ENCODE assay signal across 19 cellular contexts in the genomic region with DNA sequence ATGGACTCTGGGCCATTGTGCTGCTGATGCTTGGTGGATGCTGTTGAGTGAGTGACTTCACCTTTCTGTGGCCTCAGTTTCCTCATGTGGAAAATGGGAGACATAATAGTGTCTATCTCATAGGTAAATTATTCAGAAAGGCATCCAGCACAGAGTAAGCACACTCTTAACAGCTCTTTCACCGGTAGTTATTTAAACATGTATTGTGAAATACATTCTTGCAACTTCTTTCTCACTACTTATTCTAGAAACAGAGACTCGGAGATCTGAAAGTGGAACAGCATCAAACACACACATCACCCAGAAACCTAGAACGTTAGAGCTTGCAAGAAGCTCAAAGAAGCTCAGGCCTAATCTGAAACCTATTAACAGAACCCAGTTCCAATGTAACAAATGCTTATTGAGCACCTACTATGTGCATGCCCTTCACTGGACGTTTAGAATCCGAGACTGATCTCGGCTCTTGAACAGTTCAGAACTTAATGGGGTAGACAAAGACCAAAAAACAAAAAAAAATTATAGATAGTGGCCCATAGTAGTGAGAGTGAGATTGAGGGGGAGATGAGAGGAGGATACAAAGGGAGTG. TPM values are rescaled to one million over a fixed set of nuclear protein-coding genes. Genes with fewer than 3 reads are reported as not detected.
DNase-seq lines count a peak whose midpoint lies in the region; ATAC-seq and TF ChIP-seq lines count a peak whose summit lies in the region.
"Had no signal": no experiment of that assay in that cellular context is flagged by ENCODE, and none has a peak within 500 bp of the region (broad histone marks: within the 10 kb centered on the region; RNA-seq: fewer than 3 reads in every experiment).

No MANE protein-coding gene starts in this region.

- H3K27ac ChIP-seq in MM.1S (ENCODE audit: low read length), result peak overlapping the region; percentile 4; the same call in 1 of the 2 replicates
- no peak overlapping the region for H3K27ac ChIP-seq in tibial nerve
- H3K27ac ChIP-seq in ascending aorta, result no peak overlapping the region
- H3K27ac ChIP-seq: SJSA1 had no signal

- no peak for TF ChIP-seq POLR2A in tibial nerve (IDR thresholded peaks at IDR 0.05)

- intact Hi-C loops in ascending aorta (cut with DNase I), result no loop called here

- peaks cover 47% of the 10 kb centered on the region for H3K36me3 Mint-ChIP-seq in stimulated activated naive CD8-positive, alpha-beta T cell treated with anti-CD3 and anti-CD28 coated beads, Interleukin-15, Interleukin-2, amounts not matched to agents 100 ng/mL and 50 ng/mL, for 24 hours (ENCODE audit: low read depth)
- peaks cover 51% of the 10 kb centered on the region for H3K36me3 Mint-ChIP-seq in activated CD4-positive, alpha-beta memory T cell treated with anti-CD3 and anti-CD28 coated beads, Interleukin-2, amount 10 ng/mL, durations not matched to agents 7 days and 5 days (ENCODE audit: low read depth)
- H3K36me3 Mint-ChIP-seq in stimulated activated effector memory CD8-positive, alpha-beta T cell treated with anti-CD3 and anti-CD28 coated beads, Interleukin-12 subunit alpha, Interleukin-12 subunit beta, amount 100 ng/mL, for 72 hours, result peaks cover 64% of the 10 kb centered on the region

- POLR2A ChIA-PET in activated CD4-positive, alpha-beta memory T cell treated with anti-CD3 and anti-CD28 coated beads, Interleukin-2, amount 10 ng/mL, durations not matched to agents 7 days and 5 days (lab: Charles Lee), result interaction anchor here (0.9 to 1.3 kb wide), 3 partner anchors 10 to 85 kb away, joined by 3 to 4 read pairs (median 4); no protein-coding TSS in a partner anchor

- H3K4me3 ChIP-seq in MM.1S (ENCODE audit: low read length) (no peak overlapping the region), tibial nerve (no peak overlapping the region), ascending aorta (no peak overlapping the region)
- H3K4me3 ChIP-seq: SJSA1 had no signal

- H3K4me1 Mint-ChIP-seq in stimulated activated naive CD8-positive, alpha-beta T cell treated with anti-CD3 and anti-CD28 coated beads, Interleukin-15, Interleukin-2, amounts not matched to agents 100 ng/mL and 50 ng/mL, for 24 hours (ENCODE audit: low read depth), result peaks cover 9% of the 10 kb centered on the region
- peaks cover 30% of the 10 kb centered on the region for H3K4me1 Mint-ChIP-seq in stimulated activated naive CD8-positive, alpha-beta T cell treated with anti-CD3 and anti-CD28 coated beads, Interleukin-15, amount 100 ng/mL, for 72 hours
- H3K4me1 Mint-ChIP-seq in activated CD4-positive, alpha-beta memory T cell treated with anti-CD3 and anti-CD28 coated beads, Interleukin-2, amount 10 ng/mL, durations not matched to agents 7 days and 5 days, result peaks cover 43% of the 10 kb centered on the region
- H3K4me1 Mint-ChIP-seq in stimulated activated effector memory CD8-positive, alpha-beta T cell treated with anti-CD3 and anti-CD28 coated beads, Interleukin-12 subunit alpha, Interleukin-12 subunit beta, amount 100 ng/mL, for 72 hours, result peaks cover 31% of the 10 kb centered on the region

- H3K4me1 ChIP-seq in MM.1S (ENCODE audit: low read length), result peaks cover 12% of the 10 kb centered on the region
- peaks cover 0 to 17% (median 0%) of the 10 kb centered on the region in 4 donors for H3K4me1 ChIP-seq in tibial nerve
- peaks cover 3 to 7% of the 10 kb centered on the region in 2 donors for H3K4me1 ChIP-seq in ascending aorta

- no peak overlapping the region for H2AFZ ChIP-seq in MM.1S (ENCODE audit: low read length)

- DNase-seq in stimulated activated naive CD8-positive, alpha-beta T cell treated with anti-CD3 and anti-CD28 coated beads, Interleukin-15, amount 100 ng/mL, for 72 hours, result no peak
- DNase-seq in MM.1S, result peak; percentile 18
- no peak for DNase-seq in activated CD4-positive, alpha-beta memory T cell treated with anti-CD3 and anti-CD28 coated beads, Interleukin-2, amount 10 ng/mL, durations not matched to agents 7 days and 5 days
- no peak for DNase-seq in stimulated activated effector memory CD8-positive, alpha-beta T cell treated with anti-CD3 and anti-CD28 coated beads, Interleukin-12 subunit alpha, Interleukin-12 subunit beta, amount 100 ng/mL, for 72 hours (ENCODE audit: low spot score in 2 of 2)
- DNase-seq in tibial nerve (ENCODE audit: low spot score in 2 of 2), result no peak
- DNase-seq in ascending aorta (ENCODE audit: low spot score in 2 of 2), result no peak
- DNase-seq: CD4-positive, alpha-beta T cell; DND-41; GDM1; GOT3; HFFc6; NCI-H1105 treated with DMSO at 0.1 percent for 48 hours; NCI-H187 treated with DMSO at 0.1 percent for 48 hours; NCI-H2171; OCI-M1 had no signal

- H3K36me3 ChIP-seq in MM.1S (replicated peaks; ENCODE audit: insufficient read depth, low read length) (no peaks in the 10 kb centered on the region), tibial nerve (peaks cover 0 to 70% (median 0%) of the 10 kb centered on the region in 3 donors), ascending aorta (peaks cover 12 to 32% of the 10 kb centered on the region in 2 donors)

- H3K27me3 ChIP-seq in MM.1S (replicated peaks; ENCODE audit: insufficient read depth, low read length) (no peaks in the 10 kb centered on the region), tibial nerve (no peaks in the 10 kb centered on the region), ascending aorta (no peaks in the 10 kb centered on the region)
- H3K27me3 ChIP-seq: SJSA1 had no signal

- no peaks in the 10 kb centered on the region for H3K9me3 Mint-ChIP-seq in stimulated activated naive CD8-positive, alpha-beta T cell treated with anti-CD3 and anti-CD28 coated beads, Interleukin-15, Interleukin-2, amounts not matched to agents 100 ng/mL and 50 ng/mL, for 24 hours
- H3K9me3 Mint-ChIP-seq in stimulated activated naive CD8-positive, alpha-beta T cell treated with anti-CD3 and anti-CD28 coated beads, Interleukin-15, amount 100 ng/mL, for 72 hours, result no peaks in the 10 kb centered on the region
- H3K9me3 Mint-ChIP-seq in activated CD4-positive, alpha-beta memory T cell treated with anti-CD3 and anti-CD28 coated beads, Interleukin-2, amount 10 ng/mL, durations not matched to agents 7 days and 5 days, result no peaks in the 10 kb centered on the region
- no peaks in the 10 kb centered on the region for H3K9me3 Mint-ChIP-seq in stimulated activated effector memory CD8-positive, alpha-beta T cell treated with anti-CD3 and anti-CD28 coated beads, Interleukin-12 subunit alpha, Interleukin-12 subunit beta, amount 100 ng/mL, for 72 hours
- H3K9me3 Mint-ChIP-seq: CD4-positive, alpha-beta T cell; HFFc6 had no signal

- no peak for ATAC-seq in stimulated activated naive CD8-positive, alpha-beta T cell treated with anti-CD3 and anti-CD28 coated beads, Interleukin-15, amount 100 ng/mL, for 72 hours
- no peak for ATAC-seq in stimulated activated effector memory CD8-positive, alpha-beta T cell treated with anti-CD3 and anti-CD28 coated beads, Interleukin-12 subunit alpha, Interleukin-12 subunit beta, amount 100 ng/mL, for 72 hours
- ATAC-seq in HG02981 (IDR thresholded peaks at IDR 0.05; ENCODE audit: unreplicated experiment), result no peak

- CTCF ChIA-PET in activated CD4-positive, alpha-beta memory T cell treated with anti-CD3 and anti-CD28 coated beads, Interleukin-2, amount 10 ng/mL, durations not matched to agents 7 days and 5 days (lab: Charles Lee), result interaction anchor here (1.1 kb wide), 1 partner anchor 86 kb away, joined by 4 read pairs; no protein-coding TSS in a partner anchor

- no peak overlapping the region for H3K9ac ChIP-seq in MM.1S (ENCODE audit: low read length)

- no peaks in the 10 kb centered on the region for H4K20me1 ChIP-seq in MM.1S (ENCODE audit: insufficient read depth, low read length)

- H3K4me3 Mint-ChIP-seq in stimulated activated naive CD8-positive, alpha-beta T cell treated with anti-CD3 and anti-CD28 coated beads, Interleukin-15, Interleukin-2, amounts not matched to agents 100 ng/mL and 50 ng/mL, for 24 hours, result no peak overlapping the region
- H3K4me3 Mint-ChIP-seq in stimulated activated naive CD8-positive, alpha-beta T cell treated with anti-CD3 and anti-CD28 coated beads, Interleukin-15, amount 100 ng/mL, for 72 hours, result no peak overlapping the region
- H3K4me3 Mint-ChIP-seq in activated CD4-positive, alpha-beta memory T cell treated with anti-CD3 and anti-CD28 coated beads, Interleukin-2, amount 10 ng/mL, durations not matched to agents 7 days and 5 days, result no peak overlapping the region
- H3K4me3 Mint-ChIP-seq in stimulated activated effector memory CD8-positive, alpha-beta T cell treated with anti-CD3 and anti-CD28 coated beads, Interleukin-12 subunit alpha, Interleukin-12 subunit beta, amount 100 ng/mL, for 72 hours, result no peak overlapping the region
- H3K4me3 Mint-ChIP-seq: B cell; CD4-positive, alpha-beta T cell; HFFc6 had no signal

- H3K4me2 ChIP-seq in MM.1S (ENCODE audit: low read depth, low read length), result peak overlapping the region; percentile 18; the same call in 1 of the 2 replicates

- TF ChIP-seq EP300 in tibial nerve (IDR thresholded peaks at IDR 0.05), result no peak

- peaks cover 10% of the 10 kb centered on the region for H3F3A ChIP-seq in MM.1S (ENCODE audit: insufficient read depth, low read length)

- H3K27me3 Mint-ChIP-seq in stimulated activated naive CD8-positive, alpha-beta T cell treated with anti-CD3 and anti-CD28 coated beads, Interleukin-15, Interleukin-2, amounts not matched to agents 100 ng/mL and 50 ng/mL, for 24 hours, result no peaks in the 10 kb centered on the region
- H3K27me3 Mint-ChIP-seq in stimulated activated naive CD8-positive, alpha-beta T cell treated with anti-CD3 and anti-CD28 coated beads, Interleukin-15, amount 100 ng/mL, for 72 hours, result no peaks in the 10 kb centered on the region
- no peaks in the 10 kb centered on the region for H3K27me3 Mint-ChIP-seq in activated CD4-positive, alpha-beta memory T cell treated with anti-CD3 and anti-CD28 coated beads, Interleukin-2, amount 10 ng/mL, durations not matched to agents 7 days and 5 days
- H3K27me3 Mint-ChIP-seq: B cell; CD4-positive, alpha-beta T cell had no signal

- peaks cover 16% of the 10 kb centered on the region for H3K79me2 ChIP-seq in MM.1S (ENCODE audit: low read length)

- H3K27ac Mint-ChIP-seq in stimulated activated naive CD8-positive, alpha-beta T cell treated with anti-CD3 and anti-CD28 coated beads, Interleukin-15, Interleukin-2, amounts not matched to agents 100 ng/mL and 50 ng/mL, for 24 hours, result peak overlapping the region; percentile 23
- no peak overlapping the region for H3K27ac Mint-ChIP-seq in stimulated activated naive CD8-positive, alpha-beta T cell treated with anti-CD3 and anti-CD28 coated beads, Interleukin-15, amount 100 ng/mL, for 72 hours
- peak overlapping the region; percentile 47 for H3K27ac Mint-ChIP-seq in activated CD4-positive, alpha-beta memory T cell treated with anti-CD3 and anti-CD28 coated beads, Interleukin-2, amount 10 ng/mL, durations not matched to agents 7 days and 5 days
- peak overlapping the region; percentile 89 for H3K27ac Mint-ChIP-seq in stimulated activated effector memory CD8-positive, alpha-beta T cell treated with anti-CD3 and anti-CD28 coated beads, Interleukin-12 subunit alpha, Interleukin-12 subunit beta, amount 100 ng/mL, for 72 hours
- H3K27ac Mint-ChIP-seq: CD4-positive, alpha-beta T cell; HFFc6 had no signal

- no peaks in the 10 kb centered on the region for H3K9me2 ChIP-seq in MM.1S (replicated peaks; ENCODE audit: insufficient read depth, low read length)

- WGBS in tibial nerve, 2 donors, result 78 to 88% methylated on average over 6 of the region's 6 CpGs

- no peak for TF ChIP-seq CTCF in MM.1S (IDR thresholded peaks at IDR 0.05; ENCODE audit: low read length)
- no peak for TF ChIP-seq CTCF in tibial nerve (IDR thresholded peaks at IDR 0.05)
- TF ChIP-seq CTCF in ascending aorta (IDR thresholded peaks at IDR 0.05), result no peak

- no peaks in the 10 kb centered on the region for H3K9me3 ChIP-seq in MM.1S (replicated peaks; ENCODE audit: insufficient read depth, low read length)
- H3K9me3 ChIP-seq in tibial nerve, result no peaks in the 10 kb centered on the region
- H3K9me3 ChIP-seq in ascending aorta, result no peaks in the 10 kb centered on the region
- H3K9me3 ChIP-seq: SJSA1 had no signal

RNA-seq across cellular contexts. Expression of a gene that starts 4.1 kb away (rescaled TPM):
- 1 to 10 TPM; 7.0 to 7.8 TPM for total RNA-seq in activated CD4-positive, alpha-beta memory T cell treated with anti-CD3 and anti-CD28 coated beads, Interleukin-2, amount 10 ng/mL, durations not matched to agents 7 days and 5 days
- total RNA-seq in tibial nerve (1 to 10 TPM; 5.9 to 8.4 (median 6.8) TPM), ascending aorta (16.0 TPM)

RNA-seq across cellular contexts. Expression of a gene that starts 4.4 kb away (rescaled TPM):
- 100 to 1,000 TPM; 137 to 146 TPM for total RNA-seq in activated CD4-positive, alpha-beta memory T cell treated with anti-CD3 and anti-CD28 coated beads, Interleukin-2, amount 10 ng/mL, durations not matched to agents 7 days and 5 days
- total RNA-seq in tibial nerve (10 to 100 TPM in 1 of 4 donors, 1 to 10 TPM in 3; 6.1 to 21.9 (median 6.7) TPM), ascending aorta (0.64 TPM)

Comparison
In these comparisons a context has a peak if more than half of its experiments do, and no peak if none do; other contexts are left out.
1. H3K27ac Mint-ChIP-seq: peak in stimulated activated naive CD8-positive, alpha-beta T cell treated with anti-CD3 and anti-CD28 coated beads, Interleukin-15, Interleukin-2, amounts not matched to agents 100 ng/mL and 50 ng/mL, for 24 hours (single experiment), activated CD4-positive, alpha-beta memory T cell treated with anti-CD3 and anti-CD28 coated beads, Interleukin-2, amount 10 ng/mL, durations not matched to agents 7 days and 5 days (single experiment) and stimulated activated effector memory CD8-positive, alpha-beta T cell treated with anti-CD3 and anti-CD28 coated beads, Interleukin-12 subunit alpha, Interleukin-12 subunit beta, amount 100 ng/mL, for 72 hours (single experiment); none in stimulated activated naive CD8-positive, alpha-beta T cell treated with anti-CD3 and anti-CD28 coated beads, Interleukin-15, amount 100 ng/mL, for 72 hours (0 of 2).
2. RNA of a gene that starts 4.4 kb away (total RNA-seq): 137 to 146 TPM in activated CD4-positive, alpha-beta memory T cell treated with anti-CD3 and anti-CD28 coated beads, Interleukin-2, amount 10 ng/mL, durations not matched to agents 7 days and 5 days; 6.1 to 21.9 TPM in tibial nerve and 0.64 TPM in ascending aorta (single experiment); every median in the first group is over 4 times any median in the second.